ENCODE assay signal across 1 cellular context in genomic region chr1:84506729-84507453, GRCh38.
A peak's percentile ranks its signal among the peaks of the same experiment; 100 is the strongest.
TF ChIP-seq lines count a peak whose summit lies in the region.

No MANE protein-coding gene starts in this region.

TF ChIP-seq in K562, 482 proteins besides CTCF, POLR2A, EP300 and RAD21 (continued from another document and continues in another):
- TF ChIP-seq CHD7 (IDR thresholded peaks at IDR 0.05; ENCODE audit: low read depth, low read length) = no peak
- TF ChIP-seq MLLT1 (IDR thresholded peaks at IDR 0.05) = peak in 1 of 2 experiments; percentile 98; a peak in 2 of 4 replicates
- no peak for TF ChIP-seq RBBP5 (IDR thresholded peaks at IDR 0.05; ENCODE audit: borderline replicate concordance, insufficient read depth, low read length, poor library complexity, severe bottlenecking)
- TF ChIP-seq TOE1 (IDR thresholded peaks at IDR 0.05; ENCODE audit: borderline replicate concordance) = no peak
- no peak for TF ChIP-seq TOE1 (CRISPR knock-in tag; IDR thresholded peaks at IDR 0.05; ENCODE audit: borderline replicate concordance, low read depth)
- TF ChIP-seq TFE3 (CRISPR knock-in tag; IDR thresholded peaks at IDR 0.05) = no peak
- no peak for TF ChIP-seq KLF16 (IDR thresholded peaks at IDR 0.05)
- no peak for TF ChIP-seq HNRNPLL (IDR thresholded peaks at IDR 0.05; ENCODE audit: low read depth, low read length, poor library complexity, severe bottlenecking)
- no peak for TF ChIP-seq ZSCAN29 (IDR thresholded peaks at IDR 0.05)
- TF ChIP-seq ZMIZ1 (IDR thresholded peaks at IDR 0.05; ENCODE audit: low read depth in 2 of 2, low read length in 2 of 2) = 0 out of 4 replicates have a peak, but pooled peaks have one; percentile 27 to 28
- no peak for TF ChIP-seq FOXO4 (CRISPR knock-in tag; IDR thresholded peaks at IDR 0.05)
- TF ChIP-seq ZNF280B (CRISPR knock-in tag; IDR thresholded peaks at IDR 0.05) = no peak
- no peak for TF ChIP-seq MAFF (IDR thresholded peaks at IDR 0.05; ENCODE audit: low read length)
- TF ChIP-seq GTF2A2 (tag; IDR thresholded peaks at IDR 0.05) = no peak
- no peak for TF ChIP-seq PBX2 (CRISPR knock-in tag; IDR thresholded peaks at IDR 0.05; ENCODE audit: low read depth)
- no peak for TF ChIP-seq PBX2 (tag; conservative IDR thresholded peaks at IDR 0.05; ENCODE audit: low read depth)
- TF ChIP-seq TAF9B (IDR thresholded peaks at IDR 0.05; ENCODE audit: partially characterized antibody) = no peak
- no peak for TF ChIP-seq TEAD4 (IDR thresholded peaks at IDR 0.05; ENCODE audit: low read length)
- TF ChIP-seq TEAD4 (CRISPR knock-in tag; IDR thresholded peaks at IDR 0.05; ENCODE audit: borderline replicate concordance) = no peak
- TF ChIP-seq RBM22 (IDR thresholded peaks at IDR 0.05; ENCODE audit: low read depth, low read length, poor library complexity, severe bottlenecking) = no peak
- TF ChIP-seq ARNT (IDR thresholded peaks at IDR 0.05) = 0 out of 4 replicates have a peak, but pooled peaks of 1 of the 2 experiments have one; percentile 4
- TF ChIP-seq NR3C1 (CRISPR knock-in tag; IDR thresholded peaks at IDR 0.05) = no peak
- TF ChIP-seq SMARCA4 (IDR thresholded peaks at IDR 0.05) = peak; percentile 5; the same call in 1 of the 2 replicates
- no peak for TF ChIP-seq ZBTB12 (CRISPR knock-in tag; IDR thresholded peaks at IDR 0.05)
- TF ChIP-seq ZNF253 (CRISPR knock-in tag; conservative IDR thresholded peaks at IDR 0.05) = no peak
- no peak for TF ChIP-seq TAF15 (IDR thresholded peaks at IDR 0.05; ENCODE audit: low read depth, low read length)
- no peak for TF ChIP-seq E2F5 (CRISPR knock-in tag; IDR thresholded peaks at IDR 0.05)
